11 cellular contexts compared by ENCODE assay signal in the genomic region with DNA sequence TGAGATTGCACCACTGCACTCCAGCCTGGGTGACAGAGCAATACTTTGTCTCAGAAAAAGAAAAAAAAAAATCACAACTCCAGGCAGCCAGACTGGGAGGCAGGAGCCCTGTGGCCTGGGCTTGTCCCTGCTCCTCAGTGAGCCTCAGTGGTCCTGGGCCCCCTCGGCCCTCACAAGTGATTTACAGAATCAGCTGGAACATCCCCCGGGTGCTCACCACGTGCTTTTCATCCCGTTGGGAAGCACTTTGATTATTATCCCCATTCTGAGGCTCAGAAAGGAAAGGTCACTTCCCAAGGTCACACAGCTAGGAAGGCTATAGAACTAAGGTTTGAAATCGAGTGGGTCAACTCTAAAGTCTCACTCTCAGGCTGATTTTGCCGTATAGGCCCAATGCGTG. TPM values are rescaled to one million over a fixed set of nuclear protein-coding genes. Genes with fewer than 3 reads are reported as not detected.
DNase-seq lines count a peak whose midpoint lies in the region; ATAC-seq and TF ChIP-seq lines count a peak whose summit lies in the region.
"Had no signal": no experiment of that assay in that cellular context is flagged by ENCODE, and none has a peak within 500 bp of the region (broad histone marks: within the 10 kb centered on the region; RNA-seq: fewer than 3 reads in every experiment).

No MANE protein-coding gene starts in this region.

- peak overlapping the region; percentile 40 for H3K9ac ChIP-seq in fibroblast of lung (ENCODE audit: insufficient read depth, low read length)
- no peak overlapping the region for H3K9ac ChIP-seq in rectal smooth muscle tissue (ENCODE audit: low read length)

- no peak overlapping the region for H2AFZ ChIP-seq in fibroblast of lung (ENCODE audit: low read length)

- no peak overlapping the region for H3K4me3 ChIP-seq in left ventricle myocardium inferior
- no peak overlapping the region for H3K4me3 ChIP-seq in fibroblast of lung (replicated peaks in 1 of 4; ENCODE audit: control extremely low read depth in 1 of 4, insufficient read depth in 1 of 4, low read depth in 3 of 4, low read length in 4 of 4)
- no peak overlapping the region for H3K4me3 ChIP-seq in rectal smooth muscle tissue (ENCODE audit: low read length)

- H3K9me3 ChIP-seq in left ventricle myocardium inferior (replicated peaks) (no peaks in the 10 kb centered on the region), fibroblast of lung (ENCODE audit: control insufficient read depth, insufficient read depth, low read depth, low read length) (no peaks in the 10 kb centered on the region)

- TF ChIP-seq CTCF in left ventricle myocardium inferior (IDR thresholded peaks at IDR 0.05; ENCODE audit: borderline replicate concordance) (no peak), fibroblast of lung (conservative IDR thresholded peaks at IDR 0.05 in 1 of 2, IDR thresholded peaks at IDR 0.05 in 1 of 2; ENCODE audit: low read depth in 1 of 2, low read length in 2 of 2) (no peak)

- H3K4me1 ChIP-seq in left ventricle myocardium inferior (peaks cover 95% of the 10 kb centered on the region), fibroblast of lung (ENCODE audit: control insufficient read depth, extremely low read depth, insufficient read depth, low read length) (peaks cover 51% of the 10 kb centered on the region), rectal smooth muscle tissue (ENCODE audit: control insufficient read depth, insufficient read depth, low read length) (peaks cover 53% of the 10 kb centered on the region)

- H3K79me2 ChIP-seq in fibroblast of lung (ENCODE audit: control insufficient read depth, insufficient read depth, low read length) = peaks cover 44% of the 10 kb centered on the region

- no peaks in the 10 kb centered on the region for H4K20me1 ChIP-seq in fibroblast of lung (ENCODE audit: control insufficient read depth, extremely low read depth, insufficient read depth, low read length)

- DNase-seq in left ventricle myocardium inferior (no peak), Right ventricle myocardium superior (no peak), fibroblast of lung (ENCODE audit: low read depth in 2 of 2) (no peak), middle frontal gyrus (ENCODE audit: extremely low spot score, low spot score) (no peak), NCI-H748 (lab: John Stamatoyannopoulos, UW; ENCODE audit: unreplicated experiment) (no peak), NCI-H2171 treated with DMSO at 0.1 percent for 48 hours (lab: John Stamatoyannopoulos, UW) (no peak)
- no peak for DNase-seq in stimulated activated CD4-positive, alpha-beta T cell treated with anti-CD3 and anti-CD28 coated beads, Interleukin-2, amount 100 ng/mL, for 48 hours
- DNase-seq: activated CD4-positive, alpha-beta T cell treated with anti-CD3 and anti-CD28 coated beads, Interleukin-2, amount 50 U/mL, for 48 hours; DMS79 treated with DMSO at 0.1 percent for 48 hours had no signal

- H3K36me3 ChIP-seq in left ventricle myocardium inferior = peaks cover 23% of the 10 kb centered on the region
- H3K36me3 ChIP-seq in fibroblast of lung (ENCODE audit: control insufficient read depth, insufficient read depth, low read length) = peaks cover 17% of the 10 kb centered on the region
- H3K36me3 ChIP-seq in rectal smooth muscle tissue (ENCODE audit: control insufficient read depth, insufficient read depth, low read length) = peaks cover 18% of the 10 kb centered on the region

- no peaks in the 10 kb centered on the region for H3K27me3 ChIP-seq in left ventricle myocardium inferior (ENCODE audit: low read depth)
- no peaks in the 10 kb centered on the region for H3K27me3 ChIP-seq in fibroblast of lung (ENCODE audit: control insufficient read depth, insufficient read depth, low read length)
- H3K27me3 ChIP-seq in rectal smooth muscle tissue (ENCODE audit: control insufficient read depth, insufficient read depth, low read length) = no peaks in the 10 kb centered on the region

- H3K27ac ChIP-seq in left ventricle myocardium inferior (replicated peaks) (peak overlapping the region; percentile 92), fibroblast of lung (ENCODE audit: insufficient read depth, low read length) (peak overlapping the region; percentile 87), rectal smooth muscle tissue (ENCODE audit: low read depth, low read length) (peak overlapping the region; percentile 88)

- intact Hi-C loops in left ventricle myocardium inferior (cut with micrococcal nuclease) (no loop called here), Right ventricle myocardium superior (cut with DNase I) (no loop called here)

- no peak for ATAC-seq in Right ventricle myocardium superior (ENCODE audit: poor library complexity)

- peak overlapping the region; percentile 21 for H3K4me2 ChIP-seq in fibroblast of lung (ENCODE audit: extremely low read depth, insufficient read depth, low read length)

RNA-seq across cellular contexts. Expression of a gene that starts 43.1 kb away (rescaled TPM):
- total RNA-seq in left ventricle myocardium inferior (not detected), Right ventricle myocardium superior (not detected), fibroblast of lung (under 0.01 TPM in 1 of 2 replicates, not detected in the other)
- polyA plus RNA-seq in fibroblast of lung = 0.09 TPM in 2 replicates
- 0.06 TPM in 1 of 2 replicates, not detected in the other for polyA plus RNA-seq in fibroblast of lung (2012)
- polyA minus RNA-seq in fibroblast of lung (ENCODE audit: low replicate concordance) = not detected in 2 replicates
- total RNA-seq: T-helper 2 cell treated with Interferon-gamma antibody and Interleukin-4, amounts not matched to agents 100 ng/mL and 5 ng/mL, for 36 hours had no signal

RNA-seq across cellular contexts. Expression of a gene that starts 59.2 kb away (rescaled TPM):
- total RNA-seq in left ventricle myocardium inferior (4.8 TPM), Right ventricle myocardium superior (3.5 TPM), fibroblast of lung (4.6 and 8.3 TPM in 2 replicates)
- 13.4 and 24.0 TPM in 2 replicates for polyA plus RNA-seq in fibroblast of lung
- 8.5 and 15.8 TPM in 2 replicates for polyA plus RNA-seq in fibroblast of lung (2012)
- polyA minus RNA-seq in fibroblast of lung (ENCODE audit: low replicate concordance) = 1.5 and 5.7 TPM in 2 replicates
